In the genomic region with DNA sequence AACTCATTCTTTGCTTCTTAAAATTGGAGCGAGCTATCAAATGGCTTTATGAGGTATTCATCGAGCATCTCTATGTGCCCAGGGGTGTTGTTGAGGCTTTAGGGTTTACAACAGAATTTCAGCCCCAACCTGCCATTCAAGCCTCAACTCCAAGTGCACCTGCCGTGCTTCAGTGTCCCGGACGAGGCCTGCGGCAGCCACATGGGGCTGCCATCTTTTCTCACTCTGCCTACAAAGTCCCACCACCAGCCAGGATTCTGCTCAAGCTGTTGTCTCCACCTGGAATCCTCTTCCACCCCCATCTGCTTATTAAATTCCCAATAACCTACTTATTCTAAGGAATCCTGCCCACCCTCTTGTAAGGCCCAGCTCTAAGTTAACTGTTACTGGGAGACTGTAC, we compare ENCODE assay signal across 22 cellular contexts.
DNase-seq lines count a peak whose midpoint lies in the region; ATAC-seq and TF ChIP-seq lines count a peak whose summit lies in the region.
"Had no signal": no experiment of that assay in that cellular context is flagged by ENCODE, and none has a peak within 500 bp of the region (broad histone marks: within the 10 kb centered on the region; RNA-seq: fewer than 3 reads in every experiment).

No MANE protein-coding gene starts in this region.

- H3K4me3 ChIP-seq in OCI-LY3 (ENCODE audit: low read length) (no peak overlapping the region), endodermal cell (ENCODE audit: low read length) (no peak overlapping the region), neural progenitor cell (no peak overlapping the region), vagina (peak overlapping the region in 1 of 2 donors; percentile 35)
- H3K4me3 ChIP-seq: SJCRH30 had no signal

- H2AFZ ChIP-seq in OCI-LY3 (ENCODE audit: low read depth, low read length) (no peak overlapping the region), neural progenitor cell (replicated peaks) (no peak overlapping the region)

- H3K27me3 ChIP-seq in OCI-LY3 (ENCODE audit: low read depth, low read length) (no peaks in the 10 kb centered on the region), endodermal cell (ENCODE audit: control insufficient read depth, insufficient read depth, low read length, poor library complexity, severe bottlenecking) (no peaks in the 10 kb centered on the region), neural progenitor cell (no peaks in the 10 kb centered on the region), vagina (no peaks in the 10 kb centered on the region)
- H3K27me3 ChIP-seq: SJCRH30 had no signal

- no peak for TF ChIP-seq POLR2A in vagina (IDR thresholded peaks at IDR 0.05)

- no peak for ATAC-seq in activated naive CD4-positive, alpha-beta T cell treated with anti-CD3 and anti-CD28 coated beads, Interleukin-2, amount 50 U/mL, for 72 hours
- ATAC-seq in GM18907 (IDR thresholded peaks at IDR 0.05; ENCODE audit: unreplicated experiment) = no peak
- ATAC-seq: CD8-positive, alpha-beta T cell; Right ventricle myocardium inferior; SK-N-SH treated with all-trans-retinoic acid at 6 μM for 48 hours had no signal

- H3K4me3 Mint-ChIP-seq in endodermal cell = no peak overlapping the region
- peak overlapping the region; percentile 36 for H3K4me3 Mint-ChIP-seq in neural progenitor cell
- H3K4me3 Mint-ChIP-seq: B cell; CD8-positive, alpha-beta T cell had no signal

- H3K27ac Mint-ChIP-seq in endodermal cell (no peak overlapping the region), neural progenitor cell (no peak overlapping the region)
- no peak overlapping the region for H3K27ac Mint-ChIP-seq in activated naive CD4-positive, alpha-beta T cell treated with anti-CD3 and anti-CD28 coated beads, Interleukin-2, amount 50 U/mL, for 72 hours
- H3K27ac Mint-ChIP-seq: B cell; CD8-positive, alpha-beta T cell had no signal

- peaks cover 58% of the 10 kb centered on the region for H3K4me1 ChIP-seq in OCI-LY3 (ENCODE audit: low read length)
- peaks cover 14% of the 10 kb centered on the region for H3K4me1 ChIP-seq in endodermal cell (ENCODE audit: control insufficient read depth, insufficient read depth, low read length)
- H3K4me1 ChIP-seq in neural progenitor cell = no peaks in the 10 kb centered on the region
- peaks cover 9% of the 10 kb centered on the region for H3K4me1 ChIP-seq in vagina

- H3K36me3 ChIP-seq in OCI-LY3 (replicated peaks; ENCODE audit: low read depth, low read length) = no peaks in the 10 kb centered on the region
- H3K36me3 ChIP-seq in endodermal cell (ENCODE audit: control insufficient read depth, insufficient read depth, low read length) = no peaks in the 10 kb centered on the region
- no peaks in the 10 kb centered on the region for H3K36me3 ChIP-seq in neural progenitor cell
- H3K36me3 ChIP-seq in vagina = no peaks in the 10 kb centered on the region
- H3K36me3 ChIP-seq: SJCRH30 had no signal

- H3K27ac ChIP-seq in OCI-LY3 (ENCODE audit: low read length) (no peak overlapping the region), endodermal cell (ENCODE audit: low read depth, low read length) (no peak overlapping the region), neural progenitor cell (no peak overlapping the region), vagina (peak overlapping the region; percentile 30)
- H3K27ac ChIP-seq: KMS-11, SJCRH30 had no signal

- H3K9me3 Mint-ChIP-seq in endodermal cell = no peaks in the 10 kb centered on the region
- H3K9me3 Mint-ChIP-seq in neural progenitor cell = peaks cover 2% of the 10 kb centered on the region
- H3K9me3 Mint-ChIP-seq in activated naive CD4-positive, alpha-beta T cell treated with anti-CD3 and anti-CD28 coated beads, Interleukin-2, amount 50 U/mL, for 72 hours = no peaks in the 10 kb centered on the region
- H3K9me3 Mint-ChIP-seq: CD8-positive, alpha-beta T cell had no signal

- H3K36me3 Mint-ChIP-seq in endodermal cell (ENCODE audit: low read depth) (no peaks in the 10 kb centered on the region), neural progenitor cell (no peaks in the 10 kb centered on the region)
- no peaks in the 10 kb centered on the region for H3K36me3 Mint-ChIP-seq in activated naive CD4-positive, alpha-beta T cell treated with anti-CD3 and anti-CD28 coated beads, Interleukin-2, amount 50 U/mL, for 72 hours
- H3K36me3 Mint-ChIP-seq: CD8-positive, alpha-beta T cell had no signal

- H3K4me2 ChIP-seq in OCI-LY3 (ENCODE audit: low read length) = peak overlapping the region; percentile 63; the same call in 1 of the 2 replicates
- H3K4me2 ChIP-seq in neural progenitor cell = no peak overlapping the region
- H3K4me2 ChIP-seq: KMS-11 had no signal

- 99 to 100% methylated on average over 4 to 6 of the region's 6 CpGs for WGBS in endodermal cell (ENCODE audit: insufficient coverage in 1 of 2, insufficient read length in 1 of 2), 2 experiments

- H3K27me3 Mint-ChIP-seq in endodermal cell (ENCODE audit: insufficient read depth) (peaks cover 7% of the 10 kb centered on the region), neural progenitor cell (ENCODE audit: insufficient read depth, low read depth) (peaks cover 7% of the 10 kb centered on the region)
- H3K27me3 Mint-ChIP-seq: B cell had no signal

- DNase-seq in endodermal cell (peak; percentile 19), neural progenitor cell (ENCODE audit: low spot score) (no peak), vagina (ENCODE audit: extremely low spot score in 2 of 2) (peak in 1 of 2 donors; percentile 65), T-helper 1 cell (no peak)
- DNase-seq in activated naive CD4-positive, alpha-beta T cell treated with anti-CD3 and anti-CD28 coated beads, Interleukin-2, amount 50 U/mL, for 72 hours (ENCODE audit: low spot score in 2 of 2) = no peak
- DNase-seq: CD8-positive, alpha-beta T cell; DMS79 treated with DMSO at 0.1 percent for 48 hours; GF-D8; H7; NCI-H1048; NCI-H1417 treated with DMSO at 0.1 percent for 48 hours; NCI-H1694 treated with DMSO at 0.1 percent for 48 hours; NCI-H2081; NCI-H2227 treated with DMSO at 0.1 percent for 48 hours; NCI-H510A; SJCRH30 had no signal

- no peaks in the 10 kb centered on the region for H3F3A ChIP-seq in neural progenitor cell (ENCODE audit: low read depth)

- H4K20me1 ChIP-seq in OCI-LY3 (ENCODE audit: insufficient read depth, low read length) (no peaks in the 10 kb centered on the region), neural progenitor cell (ENCODE audit: low read depth) (no peaks in the 10 kb centered on the region)

- H3K9ac ChIP-seq in OCI-LY3 (ENCODE audit: low read length) = no peak overlapping the region
- no peak overlapping the region for H3K9ac ChIP-seq in endodermal cell (ENCODE audit: extremely low read depth, low read length, poor library complexity, severe bottlenecking)
- H3K9ac ChIP-seq in neural progenitor cell = no peak overlapping the region
- H3K9ac ChIP-seq: KMS-11 had no signal

- TF ChIP-seq CTCF in OCI-LY3 (IDR thresholded peaks at IDR 0.05; ENCODE audit: low read depth, low read length) (no peak), endodermal cell (conservative IDR thresholded peaks at IDR 0.05) (no peak), neural progenitor cell (IDR thresholded peaks at IDR 0.05) (no peak), vagina (IDR thresholded peaks at IDR 0.05) (no peak)

- H3K4me1 Mint-ChIP-seq in endodermal cell (peaks cover 18% of the 10 kb centered on the region), neural progenitor cell (peaks cover 6% of the 10 kb centered on the region)

- intact Hi-C loops in vagina (cut with DNase I) = no loop called here

- H3K79me2 ChIP-seq in OCI-LY3 (ENCODE audit: low read length) (no peaks in the 10 kb centered on the region), neural progenitor cell (ENCODE audit: low read depth) (no peaks in the 10 kb centered on the region)

- H3K9me3 ChIP-seq in OCI-LY3 (ENCODE audit: insufficient read depth, low read length) (no peaks in the 10 kb centered on the region), endodermal cell (ENCODE audit: control insufficient read depth, low read length) (no peaks in the 10 kb centered on the region), neural progenitor cell (ENCODE audit: low read depth) (no peaks in the 10 kb centered on the region), vagina (no peaks in the 10 kb centered on the region)
- H3K9me3 ChIP-seq: SJCRH30 had no signal
